Comparison of ENCODE assay signal across 38 cellular contexts in the genomic region with DNA sequence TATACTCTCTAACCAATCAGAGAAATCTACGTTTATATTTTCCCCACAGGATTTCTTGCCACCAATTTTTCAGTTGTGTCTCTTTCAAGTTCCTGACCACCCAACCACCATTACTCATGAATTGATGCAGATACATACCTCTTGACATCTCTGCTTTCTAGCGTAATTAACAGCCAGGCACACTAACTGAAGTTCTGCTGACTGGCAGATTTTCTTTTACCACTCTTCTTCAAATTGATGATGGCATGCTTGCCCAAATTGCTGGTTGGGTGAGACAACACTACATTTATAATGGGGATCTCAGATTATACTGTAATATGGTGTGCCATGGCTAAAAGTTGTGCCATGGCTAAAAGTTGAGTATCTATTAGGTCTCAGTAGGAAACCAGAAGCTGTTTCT.
"Had no signal": no experiment of that assay in that cellular context is flagged by ENCODE, and none has a peak within 500 bp of the region (broad histone marks: within the 10 kb centered on the region; RNA-seq: fewer than 3 reads in every experiment).

No MANE protein-coding gene starts in this region.

- H3K27ac Mint-ChIP-seq: activated B cell treated with CpG ODN at 0.5 μM for 24 hours; activated CD4-positive, alpha-beta memory T cell treated with anti-CD3 and anti-CD28 coated beads for 36 hours; activated CD4-positive, alpha-beta T cell treated with anti-CD3 and anti-CD28 coated beads for 36 hours; activated CD8-positive, alpha-beta memory T cell treated with anti-CD3 and anti-CD28 coated beads, Interleukin-2, amount 10 ng/mL, durations not matched to agents 7 days and 5 days; activated CD8-positive, alpha-beta T cell treated with anti-CD3 and anti-CD28 coated beads, Interleukin-2, amount 10 ng/mL, durations not matched to agents 7 days and 5 days; activated naive CD4-positive, alpha-beta T cell treated with anti-CD3 and anti-CD28 coated beads, Interleukin-2, amount 10 ng/mL, durations not matched to agents 7 days and 5 days; activated naive CD4-positive, alpha-beta T cell treated with anti-CD3 and anti-CD28 coated beads, Interleukin-2, amount 50 U/mL, for 24 hours; activated naive CD8-positive, alpha-beta T cell; activated naive CD8-positive, alpha-beta T cell treated with anti-CD3 and anti-CD28 coated beads, Interleukin-2, amount 10 ng/mL, durations not matched to agents 7 days and 5 days; activated naive CD8-positive, alpha-beta T cell treated with anti-CD3 and anti-CD28 coated beads, Interleukin-2, amount 50 U/mL, for 24 hours; activated T-cell treated with anti-CD3 and anti-CD28 coated beads, Interleukin-2, amount 50 U/mL, for 24 hours; activated T-helper 2 cell treated with anti-CD3 and anti-CD28 coated beads, Interferon-gamma antibody, Interleukin-2, Interleukin-4, amounts not matched to agents 10 μg/mL and 5 μg/mL and 100 μg/mL, durations not matched to agents 14 hours and 24 hours and 36 hours; brain; T-helper 1 cell treated with Interleukin-12 subunit alpha and Interleukin-12 subunit beta and Interleukin-4 antibody, amounts not matched to agents 30 μg/mL and 1 μg/mL, for 36 hours; T-helper 2 cell treated with Interferon-gamma antibody and Interleukin-4, amounts not matched to agents 5 μg/mL and 100 μg/mL, for 36 hours had no signal

- FAIRE-seq: bronchial epithelial cell, TTC549 had no signal

- H3K4me3 ChIP-seq: ascending aorta, cardiac muscle cell, colonic mucosa had no signal

- H3K9me3 ChIP-seq: ascending aorta, colonic mucosa had no signal

- H3K27me3 ChIP-seq: ascending aorta, cardiac muscle cell, colonic mucosa had no signal

- H3K36me3 Mint-ChIP-seq: activated CD4-positive, alpha-beta memory T cell treated with anti-CD3 and anti-CD28 coated beads for 36 hours; activated CD8-positive, alpha-beta memory T cell treated with anti-CD3 and anti-CD28 coated beads, Interleukin-2, amount 10 ng/mL, durations not matched to agents 7 days and 5 days; activated naive CD4-positive, alpha-beta T cell treated with anti-CD3 and anti-CD28 coated beads, Interleukin-2, amount 10 ng/mL, durations not matched to agents 7 days and 5 days; activated naive CD4-positive, alpha-beta T cell treated with anti-CD3 and anti-CD28 coated beads, Interleukin-2, amount 50 U/mL, for 24 hours; activated naive CD8-positive, alpha-beta T cell; activated naive CD8-positive, alpha-beta T cell treated with anti-CD3 and anti-CD28 coated beads, Interleukin-2, amount 10 ng/mL, durations not matched to agents 7 days and 5 days; brain had no signal

- H3K4me1 ChIP-seq: ascending aorta, colonic mucosa had no signal

- H3K4me1 Mint-ChIP-seq: activated CD4-positive, alpha-beta T cell treated with anti-CD3 and anti-CD28 coated beads for 36 hours; activated CD8-positive, alpha-beta memory T cell treated with anti-CD3 and anti-CD28 coated beads, Interleukin-2, amount 10 ng/mL, durations not matched to agents 7 days and 5 days; activated naive CD4-positive, alpha-beta T cell treated with anti-CD3 and anti-CD28 coated beads, Interleukin-2, amount 10 ng/mL, durations not matched to agents 7 days and 5 days; activated naive CD4-positive, alpha-beta T cell treated with anti-CD3 and anti-CD28 coated beads, Interleukin-2, amount 50 U/mL, for 24 hours; activated naive CD8-positive, alpha-beta T cell treated with anti-CD3 and anti-CD28 coated beads, Interleukin-2, amount 50 U/mL, for 24 hours; brain; central memory CD8-positive, alpha-beta T cell had no signal

- DNase-seq: activated B cell treated with CpG ODN at 0.5 μM for 24 hours; activated CD4-positive, alpha-beta memory T cell treated with anti-CD3 and anti-CD28 coated beads for 36 hours; activated CD4-positive, alpha-beta T cell treated with anti-CD3 and anti-CD28 coated beads for 36 hours; activated CD4-positive, alpha-beta T cell treated with anti-CD3 and anti-CD28 coated beads for 48 hours; activated CD4-positive, alpha-beta T cell treated with anti-CD3 and anti-CD28 coated beads, Interleukin-2, amount 50 U/mL, for 1 hour; activated CD4-positive, alpha-beta T cell treated with anti-CD3 and anti-CD28 coated beads, Interleukin-2, amount 50 U/mL, for 4 hours; activated CD4-positive, CD25-positive, alpha-beta regulatory T cell treated with anti-CD3 and anti-CD28 coated beads, Interleukin-2, amount 50 U/mL, for 72 hours; activated CD8-positive, alpha-beta memory T cell treated with anti-CD3 and anti-CD28 coated beads for 24 hours; activated CD8-positive, alpha-beta memory T cell treated with anti-CD3 and anti-CD28 coated beads, Interleukin-2, amount 10 ng/mL, durations not matched to agents 7 days and 5 days; activated CD8-positive, alpha-beta memory T cell treated with anti-CD3 and anti-CD28 coated beads, Interleukin-2, amount 50 U/mL, for 48 hours; activated CD8-positive, alpha-beta T cell treated with anti-CD3 and anti-CD28 coated beads, Interleukin-2, amount 10 ng/mL, durations not matched to agents 7 days and 5 days; activated effector memory CD4-positive, alpha-beta T cell treated with Interleukin-2 at 50 U/mL for 16 hours; activated gamma-delta T cell; activated naive CD4-positive, alpha-beta T cell treated with anti-CD3 and anti-CD28 coated beads, Interleukin-2, amount 10 ng/mL, durations not matched to agents 7 days and 5 days; activated naive CD4-positive, alpha-beta T cell treated with Interleukin-2 at 50 U/mL for 16 hours; activated naive CD8-positive, alpha-beta T cell treated with anti-CD3 and anti-CD28 coated beads, Interleukin-2, amount 10 ng/mL, durations not matched to agents 7 days and 5 days; activated naive CD8-positive, alpha-beta T cell treated with anti-CD3 and anti-CD28 coated beads, Interleukin-2, amount 50 U/mL, for 24 hours; activated T-cell treated with anti-CD3 and anti-CD28 coated beads, Interleukin-2, amount 50 U/mL, for 24 hours; activated T-cell treated with anti-CD3 and anti-CD28 coated beads, Interleukin-2, amount 50 U/mL, for 48 hours; amygdala; anterior cingulate cortex; caudate nucleus; cerebellar nuclear complex; colonic mucosa; T-helper 2 cell; T-helper 9 cell had no signal

- H3K27me3 Mint-ChIP-seq: activated B cell treated with CpG ODN at 0.5 μM for 24 hours; activated CD4-positive, alpha-beta memory T cell treated with anti-CD3 and anti-CD28 coated beads for 36 hours; activated CD4-positive, alpha-beta T cell treated with anti-CD3 and anti-CD28 coated beads for 36 hours; activated CD8-positive, alpha-beta memory T cell treated with anti-CD3 and anti-CD28 coated beads, Interleukin-2, amount 10 ng/mL, durations not matched to agents 7 days and 5 days; activated naive CD4-positive, alpha-beta T cell treated with anti-CD3 and anti-CD28 coated beads, Interleukin-2, amount 10 ng/mL, durations not matched to agents 7 days and 5 days; activated naive CD4-positive, alpha-beta T cell treated with anti-CD3 and anti-CD28 coated beads, Interleukin-2, amount 50 U/mL, for 24 hours; activated naive CD8-positive, alpha-beta T cell; activated naive CD8-positive, alpha-beta T cell treated with anti-CD3 and anti-CD28 coated beads, Interleukin-2, amount 10 ng/mL, durations not matched to agents 7 days and 5 days; activated naive CD8-positive, alpha-beta T cell treated with anti-CD3 and anti-CD28 coated beads, Interleukin-2, amount 50 U/mL, for 24 hours; activated T-cell treated with anti-CD3 and anti-CD28 coated beads, Interleukin-2, amount 50 U/mL, for 24 hours; brain; central memory CD8-positive, alpha-beta T cell had no signal

- H3K4me3 Mint-ChIP-seq: activated B cell treated with CpG ODN at 0.5 μM for 24 hours; activated CD4-positive, alpha-beta memory T cell treated with anti-CD3 and anti-CD28 coated beads for 36 hours; activated CD4-positive, alpha-beta T cell treated with anti-CD3 and anti-CD28 coated beads for 36 hours; activated CD8-positive, alpha-beta memory T cell treated with anti-CD3 and anti-CD28 coated beads, Interleukin-2, amount 10 ng/mL, durations not matched to agents 7 days and 5 days; activated CD8-positive, alpha-beta T cell treated with anti-CD3 and anti-CD28 coated beads, Interleukin-2, amount 10 ng/mL, durations not matched to agents 7 days and 5 days; activated naive CD4-positive, alpha-beta T cell treated with anti-CD3 and anti-CD28 coated beads, Interleukin-2, amount 10 ng/mL, durations not matched to agents 7 days and 5 days; activated naive CD4-positive, alpha-beta T cell treated with anti-CD3 and anti-CD28 coated beads, Interleukin-2, amount 50 U/mL, for 24 hours; activated naive CD8-positive, alpha-beta T cell; activated naive CD8-positive, alpha-beta T cell treated with anti-CD3 and anti-CD28 coated beads, Interleukin-2, amount 10 ng/mL, durations not matched to agents 7 days and 5 days; activated naive CD8-positive, alpha-beta T cell treated with anti-CD3 and anti-CD28 coated beads, Interleukin-2, amount 50 U/mL, for 24 hours; activated T-cell treated with anti-CD3 and anti-CD28 coated beads, Interleukin-2, amount 50 U/mL, for 24 hours; brain; central memory CD8-positive, alpha-beta T cell; T-helper 1 cell treated with Interleukin-12 subunit alpha and Interleukin-12 subunit beta and Interleukin-4 antibody, amounts not matched to agents 30 μg/mL and 1 μg/mL, for 36 hours; T-helper 2 cell treated with Interferon-gamma antibody and Interleukin-4, amounts not matched to agents 5 μg/mL and 100 μg/mL, for 36 hours had no signal

- H3K27ac ChIP-seq: ascending aorta, cardiac muscle cell, colonic mucosa, VCaP had no signal

- H3K36me3 ChIP-seq: ascending aorta, cardiac muscle cell, colonic mucosa had no signal

- H3K9me3 Mint-ChIP-seq: activated B cell treated with CpG ODN at 0.5 μM for 24 hours; activated CD4-positive, alpha-beta memory T cell treated with anti-CD3 and anti-CD28 coated beads for 36 hours; activated naive CD4-positive, alpha-beta T cell treated with anti-CD3 and anti-CD28 coated beads, Interleukin-2, amount 10 ng/mL, durations not matched to agents 7 days and 5 days; activated naive CD4-positive, alpha-beta T cell treated with anti-CD3 and anti-CD28 coated beads, Interleukin-2, amount 50 U/mL, for 24 hours; activated naive CD8-positive, alpha-beta T cell treated with anti-CD3 and anti-CD28 coated beads, Interleukin-2, amount 10 ng/mL, durations not matched to agents 7 days and 5 days; activated T-helper 2 cell treated with anti-CD3 and anti-CD28 coated beads, Interferon-gamma antibody, Interleukin-2, Interleukin-4, amounts not matched to agents 10 μg/mL and 5 μg/mL and 100 μg/mL, durations not matched to agents 14 hours and 24 hours and 36 hours; brain; T-helper 1 cell treated with Interleukin-12 subunit alpha and Interleukin-12 subunit beta and Interleukin-4 antibody, amounts not matched to agents 30 μg/mL and 1 μg/mL, for 36 hours; T-helper 2 cell treated with Interferon-gamma antibody and Interleukin-4, amounts not matched to agents 5 μg/mL and 100 μg/mL, for 36 hours had no signal

- ATAC-seq: activated CD4-positive, alpha-beta T cell treated with anti-CD3 and anti-CD28 coated beads for 36 hours; activated CD8-positive, alpha-beta memory T cell treated with anti-CD3 and anti-CD28 coated beads, Interleukin-2, amount 10 ng/mL, durations not matched to agents 7 days and 5 days; activated CD8-positive, alpha-beta T cell treated with anti-CD3 and anti-CD28 coated beads, Interleukin-2, amount 10 ng/mL, durations not matched to agents 7 days and 5 days; activated naive CD8-positive, alpha-beta T cell treated with anti-CD3 and anti-CD28 coated beads, Interleukin-2, amount 50 U/mL, for 24 hours had no signal
